1 cellular context compared by ENCODE assay signal in genomic region chr10:14879055-14879800, GRCh38.
A peak's percentile ranks its signal among the peaks of the same experiment; 100 is the strongest.
TF ChIP-seq lines count a peak whose summit lies in the region.

No MANE protein-coding gene starts in this region.

TF ChIP-seq in IMR-90, 13 proteins besides CTCF, POLR2A, EP300 and RAD21:
- no peak for TF ChIP-seq MAFK (IDR thresholded peaks at IDR 0.05; ENCODE audit: low read depth, low read length)
- no peak for TF ChIP-seq CEBPB (IDR thresholded peaks at IDR 0.05; ENCODE audit: low read depth, low read length)
- TF ChIP-seq MXI1 (IDR thresholded peaks at IDR 0.05; ENCODE audit: borderline replicate concordance, low read depth, low read length) = 0 out of 2 replicates have a peak, but pooled peaks have one; percentile 27
